Comparison of ENCODE assay signal across 8 cellular contexts in the genomic region with DNA sequence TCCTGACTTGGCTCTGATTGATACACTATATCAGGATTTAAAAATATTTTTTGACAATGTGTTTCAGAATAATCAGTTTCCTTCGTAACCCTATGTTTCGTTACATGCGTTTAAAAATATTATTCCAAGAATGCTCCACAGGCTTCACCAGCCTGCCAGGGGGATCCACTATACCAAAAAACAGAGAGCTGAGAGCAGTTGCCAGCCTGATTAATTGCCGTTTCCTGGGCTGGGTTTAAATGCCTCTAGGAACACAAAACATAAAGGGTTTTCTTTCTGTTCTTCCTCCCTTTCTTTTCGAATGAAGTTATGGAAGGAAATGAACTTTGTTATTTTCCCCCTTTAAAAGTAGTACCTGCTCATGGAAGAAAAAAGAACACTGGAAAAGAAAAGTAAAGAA. TPM values are rescaled to one million over a fixed set of nuclear protein-coding genes. Genes with fewer than 3 reads are reported as not detected.
DNase-seq lines count a peak whose midpoint lies in the region; ATAC-seq lines count a peak whose summit lies in the region.

No MANE protein-coding gene starts in this region.

- peaks cover 53% of the 10 kb centered on the region for H3K4me1 ChIP-seq in muscle layer of colon (ENCODE audit: insufficient read depth, low read length)
- H3K4me1 ChIP-seq in aorta (ENCODE audit: control insufficient read depth in 1 of 2, insufficient read depth in 2 of 2, low read length in 2 of 2), result peaks cover 4% of the 10 kb centered on the region in 2 donors

- no peaks in the 10 kb centered on the region for H3K9me3 Mint-ChIP-seq in stimulated activated naive CD8-positive, alpha-beta T cell treated with anti-CD3 and anti-CD28 coated beads, Interleukin-15, Interleukin-2, amounts not matched to agents 100 ng/mL and 50 ng/mL, for 24 hours

- peak overlapping the region; percentile 87 for H3K27ac Mint-ChIP-seq in stimulated activated naive CD8-positive, alpha-beta T cell treated with anti-CD3 and anti-CD28 coated beads, Interleukin-15, Interleukin-2, amounts not matched to agents 100 ng/mL and 50 ng/mL, for 24 hours

- no peaks in the 10 kb centered on the region for H3K36me3 Mint-ChIP-seq in stimulated activated naive CD8-positive, alpha-beta T cell treated with anti-CD3 and anti-CD28 coated beads, Interleukin-15, Interleukin-2, amounts not matched to agents 100 ng/mL and 50 ng/mL, for 24 hours (ENCODE audit: low read depth)

- peak overlapping the region; percentile 81 for H3K4me3 Mint-ChIP-seq in stimulated activated naive CD8-positive, alpha-beta T cell treated with anti-CD3 and anti-CD28 coated beads, Interleukin-15, Interleukin-2, amounts not matched to agents 100 ng/mL and 50 ng/mL, for 24 hours

- peak overlapping the region; percentile 34 for H3K9ac ChIP-seq in muscle layer of colon (ENCODE audit: low read length)

- H3K4me3 ChIP-seq in muscle layer of colon (ENCODE audit: low read depth in 1 of 2, low read length in 2 of 2), result peak overlapping the region in 1 of 2 donors; percentile 57
- peak overlapping the region in 1 of 2 donors; percentile 23 for H3K4me3 ChIP-seq in aorta (ENCODE audit: low read length in 2 of 2)

- WGBS in aorta, 2 donors, result 1 to 6% methylated on average over 5 of the region's 5 CpGs

- intact Hi-C loops in aorta (cut with DNase I), result no loop called here

- H3K9me3 ChIP-seq in muscle layer of colon (ENCODE audit: low read length) (no peaks in the 10 kb centered on the region), aorta (ENCODE audit: control insufficient read depth, low read length) (no peaks in the 10 kb centered on the region)

- no peak for ATAC-seq in stimulated activated naive CD8-positive, alpha-beta T cell treated with anti-CD3 and anti-CD28 coated beads, Interleukin-15, Interleukin-2, amounts not matched to agents 100 U/mL and 50 U/mL, for 24 hours
- ATAC-seq in aorta (ENCODE audit: low FRiP score) (no peak), HG03280 (IDR thresholded peaks at IDR 0.05; ENCODE audit: unreplicated experiment) (no peak), HG02571 (IDR thresholded peaks at IDR 0.05; ENCODE audit: unreplicated experiment) (no peak), GM18909 (IDR thresholded peaks at IDR 0.05; ENCODE audit: poor library complexity, unreplicated experiment) (no peak)

- H3K27ac ChIP-seq in caudate nucleus (ENCODE audit: low read depth, low read length) (peak overlapping the region; percentile 77), muscle layer of colon (ENCODE audit: low read depth, low read length) (peak overlapping the region; percentile 68), aorta (ENCODE audit: low read depth in 1 of 2, low read length in 2 of 2) (peak overlapping the region; percentile 83 to 92)

- H3K27me3 ChIP-seq in muscle layer of colon (ENCODE audit: control insufficient read depth in 1 of 2, insufficient read depth in 2 of 2, low read length in 2 of 2) (no peaks in the 10 kb centered on the region), aorta (ENCODE audit: control insufficient read depth in 1 of 2, insufficient read depth in 2 of 2, low read length in 1 of 2) (no peaks in the 10 kb centered on the region)

- H3K4me1 Mint-ChIP-seq in stimulated activated naive CD8-positive, alpha-beta T cell treated with anti-CD3 and anti-CD28 coated beads, Interleukin-15, Interleukin-2, amounts not matched to agents 100 ng/mL and 50 ng/mL, for 24 hours (ENCODE audit: low read depth), result peaks cover 61% of the 10 kb centered on the region

- no peaks in the 10 kb centered on the region for H3K27me3 Mint-ChIP-seq in stimulated activated naive CD8-positive, alpha-beta T cell treated with anti-CD3 and anti-CD28 coated beads, Interleukin-15, Interleukin-2, amounts not matched to agents 100 ng/mL and 50 ng/mL, for 24 hours

- no peak for DNase-seq in stimulated activated naive CD8-positive, alpha-beta T cell treated with anti-CD3 and anti-CD28 coated beads, Interleukin-15, Interleukin-2, amounts not matched to agents 100 U/mL and 50 U/mL, for 24 hours
- DNase-seq in caudate nucleus (lab: John Stamatoyannopoulos, UW), result no peak
- no peak for DNase-seq in aorta

- H3K36me3 ChIP-seq in muscle layer of colon (ENCODE audit: insufficient read depth, low read length) (no peaks in the 10 kb centered on the region), aorta (ENCODE audit: control insufficient read depth in 1 of 2, insufficient read depth in 2 of 2, low read length in 1 of 2) (peaks cover 0 to 3% of the 10 kb centered on the region in 2 donors)

RNA-seq across cellular contexts. Expression of a gene that starts 47.9 kb away (rescaled TPM):
- total RNA-seq in aorta, result 100 to 1,000 TPM; 234 to 348 TPM
- polyA plus RNA-seq in aorta, result 100 to 1,000 TPM; 100 to 105 TPM
